In the genomic region with DNA sequence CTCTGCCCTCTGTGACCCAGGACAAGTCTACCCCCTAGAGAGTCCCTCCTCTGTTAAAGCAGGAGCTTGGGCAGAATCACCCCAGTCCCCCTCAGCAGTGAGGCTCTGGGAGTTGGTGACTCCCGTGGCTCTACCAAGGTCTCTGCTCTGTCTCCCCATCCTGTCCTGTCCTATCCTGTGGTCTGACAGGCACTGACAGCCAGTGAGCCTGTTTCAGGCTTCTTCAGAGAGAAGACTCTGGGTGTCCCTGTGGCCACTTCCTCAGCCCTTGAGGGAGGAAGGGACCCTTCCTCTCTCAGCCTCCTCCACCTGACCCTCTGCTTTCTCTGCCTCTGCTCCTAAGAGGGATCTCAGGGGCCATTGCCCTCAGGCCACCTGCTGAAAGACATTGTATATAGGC, we compare ENCODE assay signal across 10 cellular contexts.
DNase-seq lines count a peak whose midpoint lies in the region; ATAC-seq and TF ChIP-seq lines count a peak whose summit lies in the region.
"Had no signal": no experiment of that assay in that cellular context is flagged by ENCODE, and none has a peak within 500 bp of the region (broad histone marks: within the 10 kb centered on the region; RNA-seq: fewer than 3 reads in every experiment).

No MANE protein-coding gene starts in this region.

- no peak for TF ChIP-seq POLR2A in esophagus squamous epithelium (IDR thresholded peaks at IDR 0.05)

- peaks cover 1 to 5% (median 4%) of the 10 kb centered on the region in 3 donors for H3K27me3 Mint-ChIP-seq in immature natural killer cell (ENCODE audit: low read depth in 3 of 3)
- peaks cover 9% of the 10 kb centered on the region for H3K27me3 Mint-ChIP-seq in HFFc6 (ENCODE audit: insufficient read depth)

- ATAC-seq in GM18517 (IDR thresholded peaks at IDR 0.05; ENCODE audit: unreplicated experiment) (peak; percentile 26), GM21528 (IDR thresholded peaks at IDR 0.05; ENCODE audit: low FRiP score, unreplicated experiment) (peak; percentile 49), HG03378 (IDR thresholded peaks at IDR 0.05; ENCODE audit: unreplicated experiment) (peak; percentile 11), left cardiac atrium (no peak)
- ATAC-seq: activated CD8-positive, alpha-beta T cell treated with anti-CD3 and anti-CD28 coated beads for 36 hours had no signal

- H3K4me3 ChIP-seq in esophagus squamous epithelium (no peak overlapping the region), SJCRH30 (no peak overlapping the region)

- no peak for DNase-seq in immature natural killer cell
- DNase-seq in esophagus squamous epithelium (lab: John Stamatoyannopoulos, UW) = no peak
- no peak for DNase-seq in SJCRH30
- DNase-seq in HFFc6 = no peak
- no peak for DNase-seq in left cardiac atrium
- DNase-seq: activated CD8-positive, alpha-beta T cell treated with anti-CD3 and anti-CD28 coated beads for 36 hours; CD8-positive, alpha-beta memory T cell had no signal

- H3K36me3 ChIP-seq in esophagus squamous epithelium = no peaks in the 10 kb centered on the region
- no peaks in the 10 kb centered on the region for H3K36me3 ChIP-seq in SJCRH30

- TF ChIP-seq CTCF in esophagus squamous epithelium (IDR thresholded peaks at IDR 0.05) (no peak), HFFc6 (IDR thresholded peaks at IDR 0.05) (no peak)

- H3K4me1 Mint-ChIP-seq in immature natural killer cell (peaks cover 75 to 81% of the 10 kb centered on the region in 2 donors), HFFc6 (ENCODE audit: low read depth) (no peaks in the 10 kb centered on the region)
- H3K4me1 Mint-ChIP-seq: CD8-positive, alpha-beta memory T cell had no signal

- H3K9me3 ChIP-seq in esophagus squamous epithelium (no peaks in the 10 kb centered on the region), SJCRH30 (replicated peaks) (no peaks in the 10 kb centered on the region)

- no peaks in the 10 kb centered on the region for H3K4me1 ChIP-seq in esophagus squamous epithelium
- H3K4me1 ChIP-seq in SJCRH30 = no peaks in the 10 kb centered on the region

- no peaks in the 10 kb centered on the region for H3K9me3 Mint-ChIP-seq in immature natural killer cell
- no peaks in the 10 kb centered on the region for H3K9me3 Mint-ChIP-seq in HFFc6
- H3K9me3 Mint-ChIP-seq: activated CD8-positive, alpha-beta T cell treated with anti-CD3 and anti-CD28 coated beads for 36 hours; CD8-positive, alpha-beta memory T cell had no signal

- intact Hi-C loops in esophagus squamous epithelium (cut with DNase I) (no loop called here), left cardiac atrium (cut with DNase I) (no loop called here)

- WGBS in esophagus squamous epithelium, 2 donors = 17 to 80% methylated on average over 1 of the region's 1 CpG

- no peak overlapping the region for H3K27ac ChIP-seq in esophagus squamous epithelium
- no peak overlapping the region for H3K27ac ChIP-seq in SJCRH30

- H3K4me3 Mint-ChIP-seq in immature natural killer cell (peak overlapping the region; percentile 67 to 88 (median 81)), HFFc6 (no peak overlapping the region)
- H3K4me3 Mint-ChIP-seq: activated CD8-positive, alpha-beta T cell treated with anti-CD3 and anti-CD28 coated beads for 36 hours; CD8-positive, alpha-beta memory T cell had no signal

- H3K27me3 ChIP-seq in esophagus squamous epithelium (peaks cover 0 to 10% (median 0%) of the 10 kb centered on the region in 4 donors), SJCRH30 (0 out of 2 replicates have a peak, but pooled peaks cover 2% of the 10 kb centered on the region)

- H3K36me3 Mint-ChIP-seq in immature natural killer cell (no peaks in the 10 kb centered on the region), HFFc6 (ENCODE audit: low read depth) (no peaks in the 10 kb centered on the region)
- H3K36me3 Mint-ChIP-seq: CD8-positive, alpha-beta memory T cell had no signal

- peak overlapping the region; percentile 88 to 98 (median 92) for H3K27ac Mint-ChIP-seq in immature natural killer cell
- H3K27ac Mint-ChIP-seq in HFFc6 = no peak overlapping the region
- H3K27ac Mint-ChIP-seq: activated CD8-positive, alpha-beta T cell treated with anti-CD3 and anti-CD28 coated beads for 36 hours had no signal

Comparison
In these comparisons a context has a peak if more than half of its experiments do, and no peak if none do; other contexts are left out.
1. ATAC-seq: peak in GM18517 (single experiment), GM21528 (single experiment) and HG03378 (single experiment); none in left cardiac atrium (0 of 2).